In genomic region chr3:133295199-133295901, GRCh38 we compare ENCODE assay signal across 1 cellular context.
TF ChIP-seq lines count a peak whose summit lies in the region.

No MANE protein-coding gene starts in this region.

TF ChIP-seq in IMR-90, 13 proteins besides CTCF, POLR2A, EP300 and RAD21 (continued from another document):
- TF ChIP-seq USF2 (IDR thresholded peaks at IDR 0.05; ENCODE audit: low read depth, low read length) (no peak), ELK1 (IDR thresholded peaks at IDR 0.05; ENCODE audit: borderline replicate concordance, low read depth, low read length) (no peak)
